In genomic region chr6:4259391-4259790, GRCh38 we compare ENCODE assay signal across 20 cellular contexts.
DNase-seq lines count a peak whose midpoint lies in the region; ATAC-seq and TF ChIP-seq lines count a peak whose summit lies in the region.
"Had no signal": no experiment of that assay in that cellular context is flagged by ENCODE, and none has a peak within 500 bp of the region (broad histone marks: within the 10 kb centered on the region; RNA-seq: fewer than 3 reads in every experiment).

No MANE protein-coding gene starts in this region.

- H3K4me1 Mint-ChIP-seq in MCF 10A (ENCODE audit: insufficient read depth, unreplicated experiment) (peaks cover 5% of the 10 kb centered on the region), type B pancreatic cell (ENCODE audit: unreplicated experiment) (peaks cover 10% of the 10 kb centered on the region)
- H3K4me1 Mint-ChIP-seq: B cell; CD4-positive, CD25-positive, alpha-beta regulatory T cell had no signal

- H3K27ac ChIP-seq in breast epithelium (no peak overlapping the region), epithelial cell of prostate (peak overlapping the region; percentile 25), foreskin keratinocyte (peak overlapping the region; percentile 30), brain microvascular endothelial cell (no peak overlapping the region)
- H3K27ac ChIP-seq: 22Rv1, BLaER1, C4-2B, GM23248 had no signal

- TF ChIP-seq CTCF in MCF 10A (IDR thresholded peaks at IDR 0.05; ENCODE audit: unreplicated experiment) = no peak
- TF ChIP-seq CTCF in breast epithelium (IDR thresholded peaks at IDR 0.05) = no peak
- TF ChIP-seq CTCF in foreskin keratinocyte (conservative IDR thresholded peaks at IDR 0.05) = no peak
- no peak for TF ChIP-seq CTCF in type B pancreatic cell (conservative IDR thresholded peaks at IDR 0.05)
- TF ChIP-seq CTCF in brain microvascular endothelial cell (IDR thresholded peaks at IDR 0.05; ENCODE audit: low read depth, low read length, missing control alignments) = no peak

- in situ Hi-C loops in brain microvascular endothelial cell (cut with HindIII; ENCODE audit: low pct_ligation_motif_present, low sequenced_read_pairs) = no loop called here

- H3K9me3 Mint-ChIP-seq in MCF 10A (ENCODE audit: unreplicated experiment) (no peaks in the 10 kb centered on the region), type B pancreatic cell (peaks cover 5% of the 10 kb centered on the region)
- H3K9me3 Mint-ChIP-seq: CD8-positive, alpha-beta T cell had no signal

- no peaks in the 10 kb centered on the region for H3K4me1 ChIP-seq in breast epithelium
- H3K4me1 ChIP-seq in foreskin keratinocyte = peaks cover 6% of the 10 kb centered on the region
- H3K4me1 ChIP-seq: BLaER1 had no signal

- H3K36me3 Mint-ChIP-seq in MCF 10A (ENCODE audit: insufficient read depth, unreplicated experiment) = no peaks in the 10 kb centered on the region
- no peaks in the 10 kb centered on the region for H3K36me3 Mint-ChIP-seq in type B pancreatic cell
- H3K36me3 Mint-ChIP-seq: CD4-positive, CD25-positive, alpha-beta regulatory T cell; CD8-positive, alpha-beta T cell had no signal

- H3K27me3 Mint-ChIP-seq in MCF 10A (ENCODE audit: insufficient read depth, unreplicated experiment) (no peaks in the 10 kb centered on the region), type B pancreatic cell (no peaks in the 10 kb centered on the region)
- H3K27me3 Mint-ChIP-seq: CD4-positive, CD25-positive, alpha-beta regulatory T cell had no signal

- intact Hi-C loops in MCF 10A (cut with micrococcal nuclease) (no loop called here), breast epithelium (cut with DNase I; ENCODE audit: low total_unique reads) (no loop called here)

- H3K36me3 ChIP-seq in breast epithelium (no peaks in the 10 kb centered on the region), brain microvascular endothelial cell (replicated peaks) (no peaks in the 10 kb centered on the region)
- H3K36me3 ChIP-seq: BLaER1 had no signal

- H3K27ac Mint-ChIP-seq in MCF 10A (ENCODE audit: low read depth, unreplicated experiment) (peak overlapping the region; percentile 62), type B pancreatic cell (no peak overlapping the region)
- H3K27ac Mint-ChIP-seq: B cell; CD8-positive, alpha-beta T cell had no signal

- ATAC-seq in foreskin keratinocyte (peak; percentile 57), GM21515 (IDR thresholded peaks at IDR 0.05; ENCODE audit: unreplicated experiment) (no peak)
- ATAC-seq: CD8-positive, alpha-beta T cell had no signal

- no peak for TF ChIP-seq POLR2A in breast epithelium (IDR thresholded peaks at IDR 0.05)

- CTCF ChIA-PET in MCF 10A (lab: Yijun Ruan, JAX) = interaction anchor here (0.6 kb wide), 1 partner anchor 77 kb away, joined by 3 read pairs; no protein-coding TSS in a partner anchor

- H3K4me3 ChIP-seq in breast epithelium (no peak overlapping the region), brain microvascular endothelial cell (ENCODE audit: low read depth, low read length) (no peak overlapping the region)
- H3K4me3 ChIP-seq: BLaER1, GM23248 had no signal

- no TSS peak for BruUV-seq in MCF 10A (replicated peaks; lab: Mats Ljungman, UMichigan)

- no peaks in the 10 kb centered on the region for H3K9me3 ChIP-seq in breast epithelium
- H3K9me3 ChIP-seq: BLaER1, Caco-2 had no signal

- POLR2A ChIA-PET in MCF 10A (lab: Yijun Ruan, JAX) = interaction anchor here (0.8 kb wide), 1 partner anchor 14 kb away, joined by 3 read pairs; no protein-coding TSS in a partner anchor

- no peak overlapping the region for H3K4me3 Mint-ChIP-seq in MCF 10A (ENCODE audit: unreplicated experiment)
- H3K4me3 Mint-ChIP-seq in type B pancreatic cell = no peak overlapping the region
- H3K4me3 Mint-ChIP-seq: B cell; CD4-positive, CD25-positive, alpha-beta regulatory T cell; CD8-positive, alpha-beta T cell had no signal

- DNase-seq in MCF 10A (ENCODE audit: unreplicated experiment) (no peak), breast epithelium (ENCODE audit: low spot score in 2 of 2) (no peak), epithelial cell of prostate (ENCODE audit: low read depth, low spot score) (no peak), foreskin keratinocyte (peak; percentile 54 to 79), type B pancreatic cell (ENCODE audit: extremely low spot score, unreplicated experiment) (no peak), brain microvascular endothelial cell (no peak)
- no peak for DNase-seq in NK-92 treated with Interleukin-12 subunit alpha and Interleukin-12 subunit beta, amount 100 ng/mL, for 24 hours (lab: John Stamatoyannopoulos, UW)
- DNase-seq: Caco-2; CD4-positive, CD25-positive, alpha-beta regulatory T cell; CD8-positive, alpha-beta T cell; DMS153; DND-41; GM23248; H7; HCEC 1CT had no signal

- H3K27me3 ChIP-seq in breast epithelium (no peaks in the 10 kb centered on the region), foreskin keratinocyte (no peaks in the 10 kb centered on the region), brain microvascular endothelial cell (replicated peaks) (no peaks in the 10 kb centered on the region)
- H3K27me3 ChIP-seq: BLaER1 had no signal

Comparison
In these comparisons a context has a peak if more than half of its experiments do, and no peak if none do; other contexts are left out.
1. DNase-seq: peak in foreskin keratinocyte (2 of 2); none in MCF 10A (single experiment), breast epithelium (0 of 2), epithelial cell of prostate (single experiment), type B pancreatic cell (single experiment), NK-92 treated with Interleukin-12 subunit alpha and Interleukin-12 subunit beta, amount 100 ng/mL, for 24 hours (single experiment) and brain microvascular endothelial cell (single experiment).
2. H3K27ac ChIP-seq: peak in epithelial cell of prostate (single experiment) and foreskin keratinocyte (single experiment); none in breast epithelium (0 of 2) and brain microvascular endothelial cell (single experiment).